Comparison of ENCODE assay signal across 24 cellular contexts in the genomic region with DNA sequence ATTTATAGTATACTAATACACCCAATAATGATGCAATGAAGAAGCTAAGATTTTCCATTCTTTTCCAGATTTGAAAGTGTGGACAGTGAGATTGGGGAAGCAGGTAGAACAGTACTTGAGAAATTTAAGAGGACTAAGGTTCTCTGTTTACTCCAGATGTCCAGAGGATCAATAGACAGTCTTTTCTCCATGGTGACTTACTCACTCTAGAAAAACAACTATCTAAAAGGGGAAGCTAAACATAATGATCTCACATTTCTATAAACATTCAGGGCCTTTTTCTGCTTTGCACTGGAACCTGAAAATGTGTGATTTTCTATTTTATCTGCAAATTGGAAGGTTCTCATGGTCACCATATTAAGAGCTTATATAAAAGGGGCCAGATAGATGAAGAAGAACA.
"Had no signal": no experiment of that assay in that cellular context is flagged by ENCODE, and none has a peak within 500 bp of the region (broad histone marks: within the 10 kb centered on the region; RNA-seq: fewer than 3 reads in every experiment).

No MANE protein-coding gene starts in this region.

- H2AFZ ChIP-seq: neural progenitor cell, parathyroid adenoma had no signal

- H3K27me3 ChIP-seq: neural progenitor cell, ovary, right lobe of liver, thyroid gland, upper lobe of left lung, vagina had no signal

- H3K4me3 ChIP-seq: neural progenitor cell, ovary, psoas muscle, right lobe of liver, sigmoid colon, stomach, thoracic aorta, thyroid gland, tibial nerve, upper lobe of left lung, vagina had no signal

- DNase-seq: occipital lobe; ovary; posterior cingulate gyrus; psoas muscle; right cardiac atrium; right lobe of liver; sigmoid colon; small intestine; stimulated activated CD4-positive, alpha-beta T cell treated with anti-CD3 and anti-CD28 coated beads, Interleukin-15, amount 100 ng/mL, for 24 hours; stimulated activated CD4-positive, alpha-beta T cell treated with anti-CD3 and anti-CD28 coated beads, Interleukin-2, amount 100 ng/mL, for 24 hours; stimulated activated CD4-positive, alpha-beta T cell treated with anti-CD3 and anti-CD28 coated beads, Interleukin-2, amount 100 ng/mL, for 48 hours; stimulated activated CD4-positive, alpha-beta T cell treated with anti-CD3 and anti-CD28 coated beads, Interleukin-4, amount 100 ng/mL, for 24 hours; stimulated activated naive B cell treated with anti-CD40 and anti-IgM and Interleukin-4, amounts not matched to agents 10 μg/mL and 1 μg/mL and 100 μg/mL, for 72 hours; stimulated activated naive CD4-positive, alpha-beta T cell treated with Interleukin-2 at 50 U/mL for 16 hours; stomach; thyroid gland; trophoblast cell; upper lobe of left lung had no signal

- H3K9me3 ChIP-seq: ovary, psoas muscle, right lobe of liver, sigmoid colon, stomach, thoracic aorta, thyroid gland, tibial nerve, upper lobe of left lung, vagina had no signal

- H3K9ac ChIP-seq: neural progenitor cell, parathyroid adenoma had no signal

- H3K36me3 ChIP-seq: neural progenitor cell, ovary, right lobe of liver, sigmoid colon, stomach, thoracic aorta, thyroid gland, tibial nerve, upper lobe of left lung, vagina had no signal

- H3K4me1 ChIP-seq: neural progenitor cell, parathyroid adenoma, psoas muscle, right lobe of liver, sigmoid colon, stomach, thyroid gland, tibial nerve, upper lobe of left lung, vagina had no signal

- ATAC-seq: psoas muscle; right cardiac atrium; right lobe of liver; stimulated activated effector memory CD8-positive, alpha-beta T cell treated with anti-CD3 and anti-CD28 coated beads, Interleukin-12 subunit alpha, Interleukin-12 subunit beta, amount 100 ng/mL, for 72 hours; stimulated activated naive B cell treated with anti-CD40 and anti-IgM and Interleukin-4, amounts not matched to agents 10 μg/mL and 1 μg/mL and 100 μg/mL, for 72 hours had no signal

- H3K4me2 ChIP-seq: neural progenitor cell had no signal

- H3K27ac ChIP-seq: neural progenitor cell, ovary, parathyroid adenoma, psoas muscle, right lobe of liver, sigmoid colon, stomach, thoracic aorta, thyroid gland, tibial nerve, upper lobe of left lung, vagina had no signal
